Comparison of ENCODE assay signal across 19 cellular contexts in the genomic region with DNA sequence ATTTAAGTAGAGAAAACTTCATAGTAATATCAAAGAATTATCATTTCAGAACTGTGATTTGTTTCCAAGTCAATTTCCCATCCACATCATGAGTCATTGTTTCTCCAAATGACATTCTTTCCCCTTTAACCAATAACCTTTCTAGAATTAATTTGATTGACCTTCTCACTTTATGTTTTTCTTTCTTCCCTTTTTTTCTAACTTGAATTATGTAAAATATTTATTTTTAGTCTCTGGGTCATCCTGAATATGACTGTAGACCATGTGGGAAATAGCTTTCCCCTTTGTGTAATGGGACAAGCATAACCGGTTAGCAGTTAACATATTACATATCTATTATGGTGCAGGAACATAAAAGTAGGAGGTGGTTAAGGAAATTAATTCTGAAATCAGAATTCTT.
DNase-seq lines count a peak whose midpoint lies in the region; ATAC-seq lines count a peak whose summit lies in the region.
"Had no signal": no experiment of that assay in that cellular context is flagged by ENCODE, and none has a peak within 500 bp of the region (broad histone marks: within the 10 kb centered on the region; RNA-seq: fewer than 3 reads in every experiment).

No MANE protein-coding gene starts in this region.

- intact Hi-C loops in left colon (cut with DNase I, micrococcal nuclease) (no loop called here), Right ventricle myocardium inferior (cut with DNase I) (no loop called here)

- ATAC-seq in HG03565 (IDR thresholded peaks at IDR 0.05; ENCODE audit: unreplicated experiment) (no peak), left colon (no peak), Right ventricle myocardium inferior (no peak)
- ATAC-seq: GM12878 had no signal

- DNase-seq in HS-27A (ENCODE audit: low read depth) (peak; percentile 9), dermis blood vessel endothelial cell (peak; percentile 63), fibroblast of peridontal ligament (ENCODE audit: extremely low read depth) (peak; percentile 61), pulmonary artery endothelial cell (ENCODE audit: low read depth, low spot score) (peak; percentile 24), left colon (no peak), Right ventricle myocardium inferior (ENCODE audit: missing footprints) (no peak)
- no peak for DNase-seq in stimulated activated CD8-positive, alpha-beta memory T cell treated with anti-CD3 and anti-CD28 coated beads, Interleukin-4, amount 100 ng/mL, for 48 hours
- DNase-seq: BE2C; CD4-positive, CD25-positive, alpha-beta regulatory T cell; COR-L47; H7; NCI-H1105; NCI-H2081 treated with DMSO at 0.1 percent for 48 hours; NCI-H446 treated with DMSO at 0.1 percent for 48 hours; NCI-H69; Peyer's patch; Right ventricle myocardium superior had no signal

Comparison
In these comparisons a context has a peak if more than half of its experiments do, and no peak if none do; other contexts are left out.
1. DNase-seq: peak in HS-27A (single experiment), dermis blood vessel endothelial cell (single experiment), fibroblast of peridontal ligament (single experiment) and pulmonary artery endothelial cell (single experiment); none in left colon (0 of 2), Right ventricle myocardium inferior (single experiment) and stimulated activated CD8-positive, alpha-beta memory T cell treated with anti-CD3 and anti-CD28 coated beads, Interleukin-4, amount 100 ng/mL, for 48 hours (single experiment).